28 cellular contexts compared by ENCODE assay signal in the genomic region with DNA sequence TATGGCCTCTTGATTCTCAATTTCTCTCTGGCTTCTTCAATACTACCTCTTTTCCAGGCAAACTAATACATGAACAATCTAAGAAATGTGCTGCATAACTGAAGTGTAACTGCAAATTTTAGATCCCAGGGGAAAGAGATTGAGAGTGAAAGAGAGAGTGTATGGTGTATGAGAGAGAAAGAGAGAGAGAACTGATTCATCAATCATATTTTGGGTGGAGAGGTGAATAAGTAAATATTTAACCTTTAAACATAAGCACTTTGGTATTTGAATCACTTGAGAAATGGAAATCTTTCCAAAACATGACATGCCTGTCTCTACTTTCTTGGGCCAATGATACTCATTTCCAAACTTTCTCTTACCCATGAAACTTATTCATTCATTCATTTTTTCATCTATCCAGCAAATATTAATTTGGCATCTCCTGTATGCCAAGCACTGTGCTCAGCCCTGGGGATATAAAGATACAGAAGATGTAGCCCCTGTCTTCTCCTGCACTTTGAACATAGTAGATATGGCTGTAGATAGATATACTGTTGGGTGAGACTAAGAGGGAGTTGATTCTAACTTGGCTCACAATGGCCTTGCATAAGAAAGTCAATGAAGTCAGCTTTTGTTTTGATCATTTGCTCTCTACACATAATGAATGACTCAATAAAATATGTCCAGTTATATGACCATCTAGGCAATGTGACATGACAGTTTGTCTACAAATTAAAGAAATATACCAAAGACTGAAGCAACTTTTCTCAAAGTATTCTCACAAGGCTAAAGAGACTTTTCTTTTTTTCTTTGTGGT.
DNase-seq lines count a peak whose midpoint lies in the region; ATAC-seq, FAIRE-seq and TF ChIP-seq lines count a peak whose summit lies in the region.
"Had no signal": no experiment of that assay in that cellular context is flagged by ENCODE, and none has a peak within 500 bp of the region (broad histone marks: within the 10 kb centered on the region; RNA-seq: fewer than 3 reads in every experiment).

No MANE protein-coding gene starts in this region.

- no peaks in the 10 kb centered on the region for H4K20me1 ChIP-seq in mammary epithelial cell (ENCODE audit: insufficient read depth, low read length)
- H4K20me1 ChIP-seq: BLaER1 had no signal

- in situ Hi-C loops in mammary epithelial cell (cut with MboI; ENCODE audit: low sequenced_read_pairs in 2 of 2) (loop anchor here (25.0 kb wide), 2 partner anchors 389 to 414 kb away; no protein-coding TSS in a partner anchor), astrocyte of the spinal cord (cut with HindIII; ENCODE audit: low sequenced_read_pairs) (no loop called here)

- H3K36me3 ChIP-seq in mammary epithelial cell (ENCODE audit: insufficient read depth, low read length) = no peaks in the 10 kb centered on the region
- H3K36me3 ChIP-seq in breast epithelium = no peaks in the 10 kb centered on the region
- H3K36me3 ChIP-seq: BLaER1, brain microvascular endothelial cell, left ventricle myocardium inferior, transverse colon had no signal

- dilution Hi-C loops in mammary epithelial cell (cut with HindIII; ENCODE audit: low sequenced_read_pairs) = no loop called here

- H3K79me2 ChIP-seq in mammary epithelial cell (ENCODE audit: insufficient read depth, low read length) = no peaks in the 10 kb centered on the region

- H3K4me2 ChIP-seq in mammary epithelial cell (ENCODE audit: insufficient read depth, low read depth, low read length) = no peak overlapping the region
- H3K4me2 ChIP-seq: BLaER1 had no signal

- H3K4me1 Mint-ChIP-seq in activated naive CD8-positive, alpha-beta T cell treated with anti-CD3 and anti-CD28 coated beads for 36 hours = no peaks in the 10 kb centered on the region
- H3K4me1 Mint-ChIP-seq: mesothelial cell of epicardium; naive thymus-derived CD4-positive, alpha-beta T cell had no signal

- H3K27ac ChIP-seq in mammary epithelial cell (ENCODE audit: insufficient read depth, low read depth, low read length) (no peak overlapping the region), breast epithelium (no peak overlapping the region)
- H3K27ac ChIP-seq: BLaER1, brain microvascular endothelial cell, coronary artery, foreskin keratinocyte, left ventricle myocardium inferior, skin epidermis, transverse colon had no signal

- TF ChIP-seq CTCF in mammary epithelial cell (conservative IDR thresholded peaks at IDR 0.05 in 1 of 2, IDR thresholded peaks at IDR 0.05 in 1 of 2; ENCODE audit: extremely low read depth in 1 of 2, insufficient read depth in 1 of 2, low read depth in 1 of 2, low read length in 2 of 2) (no peak), breast epithelium (IDR thresholded peaks at IDR 0.05) (no peak), astrocyte of the spinal cord (IDR thresholded peaks at IDR 0.05; ENCODE audit: low read depth, low read length) (no peak), fibroblast of the aortic adventitia (IDR thresholded peaks at IDR 0.05; ENCODE audit: insufficient read depth, low read length) (no peak)

- H2AFZ ChIP-seq in mammary epithelial cell (ENCODE audit: low read depth, low read length) = no peak overlapping the region

- H3K4me3 ChIP-seq in mammary epithelial cell (replicated peaks in 1 of 3; ENCODE audit: insufficient read depth in 1 of 3, low read depth in 2 of 3, low read length in 3 of 3) (no peak overlapping the region), breast epithelium (no peak overlapping the region), astrocyte of the spinal cord (ENCODE audit: low read depth, low read length) (no peak overlapping the region), fibroblast of the aortic adventitia (ENCODE audit: low read depth, low read length) (no peak overlapping the region)
- H3K4me3 ChIP-seq: BLaER1, coronary artery, left ventricle myocardium inferior, skin epidermis, transverse colon had no signal

- no peak overlapping the region for H3K9ac ChIP-seq in mammary epithelial cell (ENCODE audit: insufficient read depth, low read length)
- H3K9ac ChIP-seq: BLaER1 had no signal

- no peaks in the 10 kb centered on the region for H3K27me3 Mint-ChIP-seq in activated naive CD8-positive, alpha-beta T cell treated with anti-CD3 and anti-CD28 coated beads for 36 hours
- H3K27me3 Mint-ChIP-seq: naive thymus-derived CD4-positive, alpha-beta T cell had no signal

- peaks cover 4% of the 10 kb centered on the region for H3K9me3 ChIP-seq in mammary epithelial cell (replicated peaks; ENCODE audit: insufficient read depth, low read length)
- H3K9me3 ChIP-seq in breast epithelium = peaks cover 0 to 12% of the 10 kb centered on the region in 2 donors
- H3K9me3 ChIP-seq: Caco-2, transverse colon had no signal

- BruUV-seq in mammary epithelial cell (replicated peaks; lab: Mats Ljungman, UMichigan) = no TSS peak

- no peak for TF ChIP-seq POLR2A in breast epithelium (IDR thresholded peaks at IDR 0.05)

- no peak overlapping the region for H3K4me3 Mint-ChIP-seq in activated naive CD8-positive, alpha-beta T cell treated with anti-CD3 and anti-CD28 coated beads for 36 hours
- H3K4me3 Mint-ChIP-seq: activated CD8-positive, alpha-beta T cell treated with anti-CD3 and anti-CD28 coated beads, Interleukin-2, amount 10 ng/mL, durations not matched to agents 7 days and 5 days; mesothelial cell of epicardium; naive thymus-derived CD4-positive, alpha-beta T cell had no signal

- H3K27me3 ChIP-seq in mammary epithelial cell (ENCODE audit: insufficient read depth, low read length) (no peaks in the 10 kb centered on the region), breast epithelium (peaks cover 0 to 20% of the 10 kb centered on the region in 2 donors)
- H3K27me3 ChIP-seq: BLaER1, brain microvascular endothelial cell, foreskin keratinocyte, transverse colon had no signal

- no peak for FAIRE-seq in urothelium cell line (lab: Jason Lieb, UNC)
- FAIRE-seq: TTC549 had no signal

- CTCF ChIA-PET in mammary epithelial cell (lab: Charles Lee; ENCODE audit: low non-redundant PET) = interaction anchor here (0.6 kb wide), 1 partner anchor 1023 kb away, joined by 4 read pairs; no protein-coding TSS in a partner anchor

- H3K4me1 ChIP-seq in mammary epithelial cell (ENCODE audit: insufficient read depth, low read length) (peaks cover 15% of the 10 kb centered on the region), breast epithelium (no peaks in the 10 kb centered on the region)
- H3K4me1 ChIP-seq: BLaER1, Caco-2, foreskin keratinocyte, left ventricle myocardium inferior, transverse colon had no signal

- ATAC-seq in GM19023 (IDR thresholded peaks at IDR 0.05; ENCODE audit: unreplicated experiment) = no peak
- ATAC-seq: activated CD8-positive, alpha-beta T cell treated with anti-CD3 and anti-CD28 coated beads, Interleukin-2, amount 10 ng/mL, durations not matched to agents 7 days and 5 days; foreskin keratinocyte; naive thymus-derived CD4-positive, alpha-beta T cell; Panc1 had no signal

- H3K36me3 Mint-ChIP-seq in activated naive CD8-positive, alpha-beta T cell treated with anti-CD3 and anti-CD28 coated beads for 36 hours = no peaks in the 10 kb centered on the region
- H3K36me3 Mint-ChIP-seq: mesothelial cell of epicardium had no signal

- intact Hi-C loops in mammary epithelial cell (cut with micrococcal nuclease) = no loop called here
- intact Hi-C loops in breast epithelium (cut with DNase I; ENCODE audit: low total_unique reads) = no loop called here

- DNase-seq in mammary epithelial cell (peak; percentile 26), breast epithelium (ENCODE audit: low spot score in 2 of 2) (no peak), astrocyte of the spinal cord (ENCODE audit: low read depth, low spot score) (peak; percentile 22), fibroblast of the aortic adventitia (ENCODE audit: low read depth) (peak; percentile 85), T-helper 2 cell (no peak), urothelium cell line (ENCODE audit: low spot score) (no peak)
- no peak for DNase-seq in activated naive CD8-positive, alpha-beta T cell treated with anti-CD3 and anti-CD28 coated beads for 36 hours
- DNase-seq: activated CD4-positive, CD25-positive, alpha-beta regulatory T cell treated with anti-CD3 and anti-CD28 coated beads, Interleukin-2, amount 50 U/mL, for 72 hours; activated CD8-positive, alpha-beta T cell treated with anti-CD3 and anti-CD28 coated beads, Interleukin-2, amount 10 ng/mL, durations not matched to agents 7 days and 5 days; activated effector memory CD4-positive, alpha-beta T cell treated with anti-CD3 and anti-CD28 coated beads, Interleukin-2, amount 50 U/mL, for 16 hours; brain microvascular endothelial cell; Caco-2; DND-41; foreskin keratinocyte; left ventricle myocardium inferior; MV-4-11; naive thymus-derived CD4-positive, alpha-beta T cell; NCI-H524; nucleus accumbens; T-helper 1 cell; transverse colon had no signal

- peaks cover 4% of the 10 kb centered on the region for H3K9me3 Mint-ChIP-seq in activated naive CD8-positive, alpha-beta T cell treated with anti-CD3 and anti-CD28 coated beads for 36 hours

- H3K27ac Mint-ChIP-seq in activated naive CD8-positive, alpha-beta T cell treated with anti-CD3 and anti-CD28 coated beads for 36 hours = no peak overlapping the region
- H3K27ac Mint-ChIP-seq: activated CD8-positive, alpha-beta T cell treated with anti-CD3 and anti-CD28 coated beads, Interleukin-2, amount 10 ng/mL, durations not matched to agents 7 days and 5 days; mesothelial cell of epicardium; naive thymus-derived CD4-positive, alpha-beta T cell had no signal

Comparison
In these comparisons a context has a peak if more than half of its experiments do, and no peak if none do; other contexts are left out.
1. DNase-seq: peak in mammary epithelial cell (single experiment), astrocyte of the spinal cord (single experiment) and fibroblast of the aortic adventitia (single experiment); none in breast epithelium (0 of 2), activated naive CD8-positive, alpha-beta T cell treated with anti-CD3 and anti-CD28 coated beads for 36 hours (single experiment), T-helper 2 cell (0 of 5) and urothelium cell line (single experiment).